22 cellular contexts compared by ENCODE assay signal in genomic region chr9:101849102-101849707, GRCh38.
A peak's percentile ranks its signal among the peaks of the same experiment; 100 is the strongest.
DNase-seq lines count a peak whose midpoint lies in the region; ATAC-seq lines count a peak whose summit lies in the region.
"Had no signal": no experiment of that assay in that cellular context is flagged by ENCODE, and none has a peak within 500 bp of the region (broad histone marks: within the 10 kb centered on the region; RNA-seq: fewer than 3 reads in every experiment).

No MANE protein-coding gene starts in this region.

- intact Hi-C loops in left colon (cut with DNase I, micrococcal nuclease), result no loop called here

- ATAC-seq in left colon (peak; percentile 97), HG03097 (IDR thresholded peaks at IDR 0.05; ENCODE audit: low FRiP score, unreplicated experiment) (no peak), GM21619 (IDR thresholded peaks at IDR 0.05; ENCODE audit: unreplicated experiment) (no peak)
- ATAC-seq: CD8-positive, alpha-beta T cell; HCT116 had no signal

- DNase-seq in NCI-H2171 treated with DMSO at 0.1 percent for 48 hours (lab: John Stamatoyannopoulos, UW), result peak; percentile 5
- no peak for DNase-seq in NCI-H2171 (lab: John Stamatoyannopoulos, UW)
- peak; percentile 7 for DNase-seq in SW480 (ENCODE audit: low spot score)
- peak in 1 of 2 donors; percentile 41 for DNase-seq in left colon
- DNase-seq in OCI-M1 (lab: John Stamatoyannopoulos, UW), result no peak
- DNase-seq in hippocampal formation (lab: John Stamatoyannopoulos, UW), result no peak
- DNase-seq: CD8-positive, alpha-beta T cell; DMS 273 treated with DMSO at 0.1 percent for 48 hours; EL; GDM1; KBM-7; NCI-H1048; NCI-H1417; NCI-H1694; NCI-H2081; NCI-H774; NK-92 treated with Interleukin-12 subunit alpha and Interleukin-12 subunit beta, amount 100 ng/mL, for 24 hours; Right ventricle myocardium superior; RPMI8226 had no signal

Comparison
In these comparisons a context has a peak if more than half of its experiments do, and no peak if none do; other contexts are left out.
1. DNase-seq: peak in NCI-H2171 treated with DMSO at 0.1 percent for 48 hours (single experiment) and SW480 (single experiment); none in NCI-H2171 (single experiment), OCI-M1 (single experiment) and hippocampal formation (0 of 2).